In the genomic region with DNA sequence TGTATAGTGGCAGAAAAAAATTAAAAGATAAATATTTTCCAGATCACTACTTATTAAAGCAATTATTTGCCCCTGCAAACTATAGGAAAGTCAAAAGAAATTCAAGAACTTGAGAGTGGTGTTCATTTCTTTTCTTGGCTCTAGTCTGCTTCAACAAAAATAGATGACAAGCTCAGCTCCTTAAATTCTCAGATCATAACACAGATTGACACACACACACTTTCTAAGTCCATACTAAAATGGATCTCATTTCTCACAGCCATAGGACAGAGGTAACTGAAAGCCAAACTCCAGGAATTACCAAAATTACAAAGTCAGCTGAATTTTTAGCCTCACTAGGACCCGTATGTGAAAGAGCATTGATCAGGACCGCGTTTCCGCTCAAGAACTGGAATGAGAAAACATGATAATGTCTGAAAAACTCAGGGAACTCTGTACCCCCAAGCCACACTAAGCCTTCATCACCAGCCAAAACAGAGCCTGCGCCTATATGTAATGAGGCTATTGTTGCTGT, we compare ENCODE assay signal across 19 cellular contexts.
"Had no signal": no experiment of that assay in that cellular context is flagged by ENCODE, and none has a peak within 500 bp of the region (broad histone marks: within the 10 kb centered on the region; RNA-seq: fewer than 3 reads in every experiment).

No MANE protein-coding gene starts in this region.

- DNase-seq: colonic mucosa; cortex of kidney; effector CD4-positive, alpha-beta T cell; effector memory CD4-positive, alpha-beta T cell; foreskin keratinocyte; glutamatergic neuron; head of caudate nucleus; heart right ventricle; hippocampal formation; left cardiac atrium; left lung; left ventricle myocardium superior; lower lobe of right lung; mesenchymal stem cell had no signal

- H3K27ac ChIP-seq: colonic mucosa, esophagus muscularis mucosa, foreskin keratinocyte, heart right ventricle, left lung, lower lobe of right lung had no signal

- H3K36me3 ChIP-seq: colonic mucosa, esophagus muscularis mucosa, heart right ventricle, left lung, lower lobe of right lung had no signal

- H3K4me1 ChIP-seq: colonic mucosa, esophagus muscularis mucosa, foreskin keratinocyte, left lung, lower lobe of right lung had no signal

- H3K9me3 ChIP-seq: colonic mucosa, esophagus muscularis mucosa, heart right ventricle, left lung, lower lobe of right lung had no signal

- ATAC-seq: foreskin keratinocyte, heart right ventricle, left cardiac atrium, left lung, left ventricle myocardium superior, lower lobe of right lung had no signal

- FAIRE-seq: endothelial cell of umbilical vein, frontal cortex, islet of Langerhans, keratinocyte had no signal

- H3K4me3 ChIP-seq: colonic mucosa, esophagus muscularis mucosa, heart right ventricle, left lung, lower lobe of right lung had no signal

- H3K27me3 ChIP-seq: colonic mucosa, esophagus muscularis mucosa, heart right ventricle, left lung had no signal
